7 cellular contexts compared by ENCODE assay signal in the genomic region with DNA sequence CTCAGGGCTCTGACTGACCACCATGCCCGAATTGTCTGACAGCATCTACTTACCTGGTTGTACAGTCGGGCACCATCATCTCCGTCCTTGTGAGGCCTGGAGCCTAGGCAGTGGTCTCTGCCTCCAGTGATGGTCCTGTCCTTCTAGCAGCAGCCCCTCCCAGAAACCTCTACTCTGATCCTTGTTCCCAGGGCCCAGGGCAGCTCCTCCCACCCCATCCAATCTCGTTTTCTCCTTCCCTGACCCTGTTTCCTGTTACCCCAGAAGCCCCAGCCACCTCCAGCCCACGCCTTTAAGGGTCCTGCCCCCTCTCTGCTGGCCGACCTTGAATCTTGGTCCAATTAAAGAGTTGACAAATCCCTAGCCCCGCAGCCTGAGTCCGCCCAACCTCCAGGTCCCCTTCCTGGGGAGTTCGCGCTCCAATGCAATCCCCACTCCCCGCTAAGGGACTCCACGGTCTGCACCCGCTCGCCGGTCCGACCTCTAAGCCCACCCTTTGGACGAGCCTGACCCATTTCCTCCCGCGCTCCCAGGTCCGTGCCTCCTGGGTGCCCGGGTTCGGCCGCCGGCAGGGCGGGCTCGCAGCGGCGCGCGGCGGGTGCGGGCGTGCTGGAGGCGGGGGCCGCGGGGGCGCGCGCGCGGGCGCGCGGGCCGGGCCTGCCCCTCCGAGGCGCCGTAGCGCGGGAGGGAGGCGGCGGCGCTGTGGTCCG. TPM values are rescaled to one million over a fixed set of nuclear protein-coding genes. Genes with fewer than 3 reads are reported as not detected.
DNase-seq lines count a peak whose midpoint lies in the region; ATAC-seq, FAIRE-seq and TF ChIP-seq lines count a peak whose summit lies in the region.

B4GALT2 (plus strand) TSS at position 660 of the 710 bp plus-strand sequence. CDS start 1,951 bp downstream, outside the sequence.

- no peak for TF ChIP-seq EP300 in esophagus muscularis mucosa (IDR thresholded peaks at IDR 0.05)

- CTCF ChIA-PET in activated CD8-positive, alpha-beta memory T cell treated with anti-CD3 and anti-CD28 coated beads, Interleukin-2, amount 10 ng/mL, durations not matched to agents 7 days and 5 days (lab: Charles Lee), result interaction anchor here (1.1 kb wide), 1 partner anchor 32 kb away, joined by 4 read pairs; the partner anchor contains the start of gene IPO13

- peaks cover 47 to 69% (median 59%) of the 10 kb centered on the region in 4 donors for H3K4me1 ChIP-seq in esophagus muscularis mucosa
- peaks cover 8 to 43% of the 10 kb centered on the region in 2 donors for H3K4me1 ChIP-seq in muscle layer of duodenum (ENCODE audit: control insufficient read depth in 1 of 2, insufficient read depth in 2 of 2, low read length in 2 of 2)
- H3K4me1 ChIP-seq in tibial artery, result peaks cover 0 to 56% (median 44%) of the 10 kb centered on the region in 4 donors

- peak; percentile 83 for DNase-seq in GM12891 (ENCODE audit: insufficient read length, low spot score)
- peak; percentile 54 for DNase-seq in NB4 (ENCODE audit: low read depth)
- peak; percentile 55 for DNase-seq in activated CD8-positive, alpha-beta memory T cell treated with anti-CD3 and anti-CD28 coated beads, Interleukin-2, amount 10 ng/mL, durations not matched to agents 7 days and 5 days
- DNase-seq in esophagus muscularis mucosa (ENCODE audit: extremely low spot score), result no peak
- no peak for DNase-seq in tibial artery

- 10% methylated on average over 20 of the region's 54 CpGs for WGBS in esophagus muscularis mucosa

- no peak for TF ChIP-seq POLR2A in GM12891 (IDR thresholded peaks at IDR 0.05; ENCODE audit: low read depth, low read length)
- no peak for TF ChIP-seq POLR2A in NB4 (IDR thresholded peaks at IDR 0.05; ENCODE audit: extremely low read depth, insufficient read length)
- TF ChIP-seq POLR2A in esophagus muscularis mucosa (IDR thresholded peaks at IDR 0.05; ENCODE audit: low read depth), result no peak

- H3K36me3 Mint-ChIP-seq in activated CD8-positive, alpha-beta memory T cell treated with anti-CD3 and anti-CD28 coated beads, Interleukin-2, amount 10 ng/mL, durations not matched to agents 7 days and 5 days, result peaks cover 17% of the 10 kb centered on the region

- H3K27me3 ChIP-seq in esophagus muscularis mucosa, result no peaks in the 10 kb centered on the region
- no peaks in the 10 kb centered on the region for H3K27me3 ChIP-seq in muscle layer of duodenum (ENCODE audit: low read depth, low read length)
- no peaks in the 10 kb centered on the region for H3K27me3 ChIP-seq in tibial artery

- H3K4me3 Mint-ChIP-seq in activated CD8-positive, alpha-beta memory T cell treated with anti-CD3 and anti-CD28 coated beads, Interleukin-2, amount 10 ng/mL, durations not matched to agents 7 days and 5 days, result peak within 1 kb of the TSS; percentile 81

- H3K27me3 Mint-ChIP-seq in activated CD8-positive, alpha-beta memory T cell treated with anti-CD3 and anti-CD28 coated beads, Interleukin-2, amount 10 ng/mL, durations not matched to agents 7 days and 5 days, result no peaks in the 10 kb centered on the region

- peak; percentile 74 for FAIRE-seq in GM12891 (lab: Jason Lieb, UNC)

- H3K4me3 ChIP-seq in NB4 (ENCODE audit: low read depth, low read length) (peak within 1 kb of the TSS; percentile 67), esophagus muscularis mucosa (peak within 1 kb of the TSS; percentile 72 to 89 (median 83)), muscle layer of duodenum (ENCODE audit: low read depth in 1 of 2, low read length in 2 of 2) (peak within 1 kb of the TSS; percentile 56 to 70), tibial artery (peak within 1 kb of the TSS; percentile 64 to 93)

- peak; percentile 20 for ATAC-seq in activated CD8-positive, alpha-beta memory T cell treated with anti-CD3 and anti-CD28 coated beads, Interleukin-2, amount 10 ng/mL, durations not matched to agents 7 days and 5 days
- no peak for ATAC-seq in GM21367 (IDR thresholded peaks at IDR 0.05; ENCODE audit: unreplicated experiment)

- H3K9me3 Mint-ChIP-seq in activated CD8-positive, alpha-beta memory T cell treated with anti-CD3 and anti-CD28 coated beads, Interleukin-2, amount 10 ng/mL, durations not matched to agents 7 days and 5 days (ENCODE audit: low read depth), result no peaks in the 10 kb centered on the region

- peak within 1 kb of the TSS; percentile 77 for H3K27ac Mint-ChIP-seq in activated CD8-positive, alpha-beta memory T cell treated with anti-CD3 and anti-CD28 coated beads, Interleukin-2, amount 10 ng/mL, durations not matched to agents 7 days and 5 days

- H3K9me3 ChIP-seq in esophagus muscularis mucosa (no peaks in the 10 kb centered on the region), muscle layer of duodenum (ENCODE audit: control insufficient read depth in 1 of 2, low read length in 2 of 2) (no peaks in the 10 kb centered on the region), tibial artery (no peaks in the 10 kb centered on the region)

- H3K4me1 Mint-ChIP-seq in activated CD8-positive, alpha-beta memory T cell treated with anti-CD3 and anti-CD28 coated beads, Interleukin-2, amount 10 ng/mL, durations not matched to agents 7 days and 5 days, result peaks cover 49% of the 10 kb centered on the region

- no peak for TF ChIP-seq CTCF in NB4 (IDR thresholded peaks at IDR 0.05; ENCODE audit: low read depth, low read length)
- TF ChIP-seq CTCF in esophagus muscularis mucosa (IDR thresholded peaks at IDR 0.05), result no peak
- no peak for TF ChIP-seq CTCF in tibial artery (IDR thresholded peaks at IDR 0.05)

- peak within 1 kb of the TSS; percentile 57 to 75 (median 63) for H3K27ac ChIP-seq in esophagus muscularis mucosa (replicated peaks in 1 of 4)
- no peak within 1 kb of the TSS for H3K27ac ChIP-seq in muscle layer of duodenum (ENCODE audit: low read length)
- peak within 1 kb of the TSS; percentile 63 to 74 for H3K27ac ChIP-seq in tibial artery

- H3K36me3 ChIP-seq in esophagus muscularis mucosa (peaks cover 13 to 37% (median 28%) of the 10 kb centered on the region in 4 donors), muscle layer of duodenum (ENCODE audit: control insufficient read depth in 1 of 2, insufficient read depth in 2 of 2, low read length in 2 of 2) (peaks cover 13 to 17% of the 10 kb centered on the region in 2 donors), tibial artery (peaks cover 12 to 22% (median 15%) of the 10 kb centered on the region in 3 donors)

- intact Hi-C loops in esophagus muscularis mucosa (cut with DNase I) (no loop called here), tibial artery (cut with DNase I; ENCODE audit: low total_unique reads) (no loop called here)

TF ChIP-seq in GM12891, 5 proteins besides CTCF, POLR2A, EP300 and RAD21:
- TF ChIP-seq POU2F2 (IDR thresholded peaks at IDR 0.05; ENCODE audit: low read depth, low read length) (no peak), SPI1 (IDR thresholded peaks at IDR 0.05; ENCODE audit: low read depth, low read length) (no peak), PAX5 (IDR thresholded peaks at IDR 0.05; ENCODE audit: insufficient read depth, low read length, severe bottlenecking) (no peak), TAF1 (IDR thresholded peaks at IDR 0.05; ENCODE audit: low read depth, low read length) (no peak), POLR2AphosphoS5 (IDR thresholded peaks at IDR 0.05; ENCODE audit: low read depth, low read length) (no peak)

RNA-seq across cellular contexts. Expression of gene B4GALT2, which starts in this region (rescaled TPM):
- 15.6 TPM for polyA plus RNA-seq in GM12891 (2012; ENCODE audit: low read depth, missing spikeins)
- 10 to 100 TPM; 20.1 to 25.5 TPM for total RNA-seq in activated CD8-positive, alpha-beta memory T cell treated with anti-CD3 and anti-CD28 coated beads, Interleukin-2, amount 10 ng/mL, durations not matched to agents 7 days and 5 days
- total RNA-seq in esophagus muscularis mucosa, result 10 to 100 TPM; 45.3 to 94.5 (median 77.5) TPM

Comparison
In these comparisons a context has a peak if more than half of its experiments do, and no peak if none do; other contexts are left out.
1. DNase-seq: peak in GM12891 (single experiment), NB4 (single experiment) and activated CD8-positive, alpha-beta memory T cell treated with anti-CD3 and anti-CD28 coated beads, Interleukin-2, amount 10 ng/mL, durations not matched to agents 7 days and 5 days (single experiment); none in esophagus muscularis mucosa (single experiment) and tibial artery (0 of 2).
2. Peak in every context shown above with its lines, with median percentiles within 50 percentile points of each other: H3K4me3 ChIP-seq.